Comparison of ENCODE assay signal across 28 cellular contexts in genomic region chr2:65387017-65387416, GRCh38. TPM values are rescaled to one million over a fixed set of nuclear protein-coding genes. Genes with fewer than 3 reads are reported as not detected.
A peak's percentile ranks its signal among the peaks of the same experiment; 100 is the strongest.
DNase-seq lines count a peak whose midpoint lies in the region; ATAC-seq, FAIRE-seq and TF ChIP-seq lines count a peak whose summit lies in the region.
"Had no signal": no experiment of that assay in that cellular context is flagged by ENCODE, and none has a peak within 500 bp of the region (broad histone marks: within the 10 kb centered on the region; RNA-seq: fewer than 3 reads in every experiment).

No MANE protein-coding gene starts in this region.

- intact Hi-C loops in Caco-2 (cut with micrococcal nuclease; ENCODE audit: unreplicated experiment) (loop anchor here (1.0 kb wide), 1 partner anchor 122 kb away; no protein-coding TSS in a partner anchor), K562 (cut with micrococcal nuclease) (no loop called here)
- intact Hi-C loops in activated CD4-positive, alpha-beta T cell treated with anti-CD3 and anti-CD28 coated beads, Interleukin-2, amount 10 ng/mL, durations not matched to agents 24 days and 14 days (cut with micrococcal nuclease), result no loop called here

- no peak overlapping the region for H3K4me3 Mint-ChIP-seq in Caco-2 (ENCODE audit: unreplicated experiment)
- H3K4me3 Mint-ChIP-seq in activated CD4-positive, alpha-beta T cell treated with anti-CD3 and anti-CD28 coated beads, Interleukin-2, amount 10 ng/mL, durations not matched to agents 24 days and 14 days, result no peak overlapping the region
- H3K4me3 Mint-ChIP-seq: nephron; stimulated activated effector memory CD8-positive, alpha-beta T cell treated with anti-CD3 and anti-CD28 coated beads, Interleukin-12 subunit alpha, Interleukin-12 subunit beta, amount 100 ng/mL, for 72 hours had no signal

- 44% methylated on average over 4 of the region's 5 CpGs for WGBS in K562 (ENCODE audit: insufficient coverage, low coverage, missing lambda C conversion rate)
- 95% methylated on average over 5 of the region's 5 CpGs for WGBS in smooth muscle cell (ENCODE audit: low lambda C conversion rate)

- no peaks in the 10 kb centered on the region for H3K9me3 Mint-ChIP-seq in Caco-2 (ENCODE audit: unreplicated experiment)
- H3K9me3 Mint-ChIP-seq in activated CD4-positive, alpha-beta T cell treated with anti-CD3 and anti-CD28 coated beads, Interleukin-2, amount 10 ng/mL, durations not matched to agents 24 days and 14 days, result no peaks in the 10 kb centered on the region
- H3K9me3 Mint-ChIP-seq: nephron; stimulated activated effector memory CD8-positive, alpha-beta T cell treated with anti-CD3 and anti-CD28 coated beads, Interleukin-12 subunit alpha, Interleukin-12 subunit beta, amount 100 ng/mL, for 72 hours had no signal

- TF ChIP-seq RAD21 in K562 (CRISPR knock-in tag; conservative IDR thresholded peaks at IDR 0.05 in 1 of 2, IDR thresholded peaks at IDR 0.05 in 1 of 2), result peak; percentile 38 to 67

- H3K79me2 ChIP-seq in KMS-11 (ENCODE audit: insufficient read depth, low read depth) (peaks cover 64% of the 10 kb centered on the region), K562 (ENCODE audit: control insufficient read depth, insufficient read depth, low read length) (peaks cover 88% of the 10 kb centered on the region), smooth muscle cell (ENCODE audit: low read depth) (peaks cover 79% of the 10 kb centered on the region)

- H3K27me3 ChIP-seq in Caco-2 (replicated peaks; ENCODE audit: control insufficient read depth, insufficient read depth, low read length), result no peaks in the 10 kb centered on the region
- H3K27me3 ChIP-seq in KMS-11 (ENCODE audit: insufficient read depth, low read depth), result no peaks in the 10 kb centered on the region
- H3K27me3 ChIP-seq in K562 (ENCODE audit: control insufficient read depth in 2 of 2, insufficient read depth in 2 of 2, low read length in 2 of 2), result no peaks in the 10 kb centered on the region
- no peaks in the 10 kb centered on the region for H3K27me3 ChIP-seq in smooth muscle cell (ENCODE audit: low read depth)
- H3K27me3 ChIP-seq: adrenal gland, heart left ventricle, vagina had no signal

- TF ChIP-seq EP300 in K562 (IDR thresholded peaks at IDR 0.05; ENCODE audit: low read length), result no peak

- DNase-seq in Caco-2 (peak in 1 of 2 experiments; percentile 41), K562 (ENCODE audit: extremely low read depth in 1 of 4, low spot score in 3 of 4) (peak in 2 of 4 experiments; percentile 54 to 61), left kidney (ENCODE audit: low read depth, low spot score) (peak; percentile 52), smooth muscle cell (lab: John Stamatoyannopoulos, UW; ENCODE audit: unreplicated experiment) (no peak)
- no peak for DNase-seq in activated CD4-positive, alpha-beta T cell treated with anti-CD3 and anti-CD28 coated beads, Interleukin-2, amount 10 ng/mL, durations not matched to agents 24 days and 14 days
- DNase-seq: activated naive CD4-positive, alpha-beta T cell; activated T-cell treated with anti-CD3 and anti-CD28 coated beads, Interleukin-2, amount 50 U/mL, for 1 hour; adrenal gland; C1 segment of cervical spinal cord; heart left ventricle; Kasumi-1; midbrain; NCI-H1048; NCI-H187 treated with DMSO at 0.1 percent for 48 hours; stimulated activated CD4-positive, alpha-beta T cell treated with anti-CD3 and anti-CD28 coated beads, Interleukin-1b, Interleukin-23, amount 100 ng/mL, for 48 hours; T-helper 9 cell had no signal

- no peak overlapping the region for H3K27ac Mint-ChIP-seq in Caco-2 (ENCODE audit: unreplicated experiment)
- no peak overlapping the region for H3K27ac Mint-ChIP-seq in activated CD4-positive, alpha-beta T cell treated with anti-CD3 and anti-CD28 coated beads, Interleukin-2, amount 10 ng/mL, durations not matched to agents 24 days and 14 days
- H3K27ac Mint-ChIP-seq: stimulated activated effector memory CD8-positive, alpha-beta T cell treated with anti-CD3 and anti-CD28 coated beads, Interleukin-12 subunit alpha, Interleukin-12 subunit beta, amount 100 ng/mL, for 72 hours had no signal

- H3K4me3 ChIP-seq in Caco-2 (ENCODE audit: low read depth, low read length), result no peak overlapping the region
- H3K4me3 ChIP-seq in KMS-11 (IDR thresholded peaks at IDR 0.05; ENCODE audit: insufficient read depth, low read depth, low read length), result no peak overlapping the region
- no peak overlapping the region for H3K4me3 ChIP-seq in K562
- no peak overlapping the region for H3K4me3 ChIP-seq in smooth muscle cell
- H3K4me3 ChIP-seq: adrenal gland, heart left ventricle, SK-N-MC, vagina had no signal

- H3K4me2 ChIP-seq in KMS-11, result peak overlapping the region; percentile 78
- H3K4me2 ChIP-seq in K562 (ENCODE audit: insufficient read depth, low read length), result no peak overlapping the region
- no peak overlapping the region for H3K4me2 ChIP-seq in smooth muscle cell

- no peaks in the 10 kb centered on the region for H4K20me1 ChIP-seq in KMS-11 (ENCODE audit: insufficient read depth)
- peaks cover 40% of the 10 kb centered on the region for H4K20me1 ChIP-seq in K562 (replicated peaks; ENCODE audit: control insufficient read depth, insufficient read depth, low read length)
- peaks cover 98% of the 10 kb centered on the region for H4K20me1 ChIP-seq in smooth muscle cell (ENCODE audit: low read depth)

- TF ChIP-seq POLR2A in K562 (conservative IDR thresholded peaks at IDR 0.05), result no peak

- H3K9me1 ChIP-seq in K562 (ENCODE audit: control insufficient read depth, insufficient read depth, low read length), result no peaks in the 10 kb centered on the region

- peak; percentile 73 for ATAC-seq in K562
- ATAC-seq in GM21390 (IDR thresholded peaks at IDR 0.05; ENCODE audit: unreplicated experiment), result no peak
- no peak for ATAC-seq in HG03520 (IDR thresholded peaks at IDR 0.05; ENCODE audit: unreplicated experiment)
- ATAC-seq: activated CD4-positive, CD25-positive, alpha-beta regulatory T cell treated with anti-CD3 and anti-CD28 coated beads, Interleukin-2, amount 50 U/mL, for 24 hours; heart left ventricle; left lobe of liver; stimulated activated effector memory CD8-positive, alpha-beta T cell treated with anti-CD3 and anti-CD28 coated beads, Interleukin-12 subunit alpha, Interleukin-12 subunit beta, amount 100 ng/mL, for 72 hours had no signal

- H3K4me1 Mint-ChIP-seq in Caco-2 (ENCODE audit: low read depth, unreplicated experiment), result peaks cover 10% of the 10 kb centered on the region
- H3K4me1 Mint-ChIP-seq in activated CD4-positive, alpha-beta T cell treated with anti-CD3 and anti-CD28 coated beads, Interleukin-2, amount 10 ng/mL, durations not matched to agents 24 days and 14 days, result peaks cover 38% of the 10 kb centered on the region

- H3K27me3 Mint-ChIP-seq in Caco-2 (ENCODE audit: insufficient read depth, unreplicated experiment), result no peaks in the 10 kb centered on the region
- peaks cover 4% of the 10 kb centered on the region for H3K27me3 Mint-ChIP-seq in activated CD4-positive, alpha-beta T cell treated with anti-CD3 and anti-CD28 coated beads, Interleukin-2, amount 10 ng/mL, durations not matched to agents 24 days and 14 days

- H3K36me3 ChIP-seq in Caco-2 (ENCODE audit: control insufficient read depth, insufficient read depth, low read length) (no peaks in the 10 kb centered on the region; the same call in 1 of the 2 replicates), KMS-11 (ENCODE audit: insufficient read depth) (no peaks in the 10 kb centered on the region), K562 (ENCODE audit: control insufficient read depth, insufficient read depth, low read length) (peaks cover 3% of the 10 kb centered on the region; the same call in 1 of the 3 replicates), smooth muscle cell (ENCODE audit: low read depth) (no peaks in the 10 kb centered on the region)
- H3K36me3 ChIP-seq: adrenal gland, heart left ventricle, vagina had no signal

- peak; percentile 73 for FAIRE-seq in K562 (lab: Jason Lieb, UNC)
- FAIRE-seq: bronchial epithelial cell, D721Med, endometrium had no signal

- POLR2A ChIA-PET in Caco-2 (lab: Charles Lee), result interaction anchor here (0.6 to 0.8 kb wide), 2 partner anchors 20 to 34 kb away, joined by 3 read pairs; no protein-coding TSS in a partner anchor
- POLR2A ChIA-PET in K562 (lab: Yijun Ruan, JAX), result interaction anchor here (0.5 kb wide), 1 partner anchor 36 kb away, joined by 3 read pairs; no protein-coding TSS in a partner anchor

- TF ChIP-seq CTCF in Caco-2 (IDR thresholded peaks at IDR 0.05; ENCODE audit: insufficient read depth in 1 of 2, low read depth in 1 of 2, low read length in 1 of 2, severe bottlenecking in 1 of 2, unreplicated experiment in 1 of 2) (peak; percentile 16 to 59), KMS-11 (conservative IDR thresholded peaks at IDR 0.05; ENCODE audit: low read depth, low read length) (no peak), K562 (IDR thresholded peaks at IDR 0.05 in 2 of 3, conservative IDR thresholded peaks at IDR 0.05 in 1 of 3; ENCODE audit: insufficient read depth in 2 of 3, low read depth in 1 of 3, low read length in 3 of 3) (peak; percentile 39 to 56 (median 47); a peak in 4 of 6 replicates), smooth muscle cell (IDR thresholded peaks at IDR 0.05; ENCODE audit: borderline replicate concordance, insufficient read depth, poor library complexity, severe bottlenecking) (no peak)

- H2AFZ ChIP-seq in KMS-11 (ENCODE audit: low read depth) (no peak overlapping the region), K562 (ENCODE audit: low read depth, low read length) (no peak overlapping the region), smooth muscle cell (ENCODE audit: low read depth) (no peak overlapping the region)

- H3K9me3 ChIP-seq in Caco-2, result no peaks in the 10 kb centered on the region
- no peaks in the 10 kb centered on the region for H3K9me3 ChIP-seq in K562 (replicated peaks; ENCODE audit: control insufficient read depth, insufficient read depth, low read depth, low read length)
- H3K9me3 ChIP-seq in smooth muscle cell (replicated peaks; ENCODE audit: low read depth), result no peaks in the 10 kb centered on the region
- H3K9me3 ChIP-seq: adrenal gland, heart left ventricle, vagina had no signal

- BruUV-seq in Caco-2 (replicated peaks; lab: Mats Ljungman, UMichigan), result no TSS peak
- BruUV-seq in K562 (replicated peaks; lab: Mats Ljungman, UMichigan), result no TSS peak

- H3K27ac ChIP-seq in KMS-11, result peak overlapping the region; percentile 97
- H3K27ac ChIP-seq in K562 (ENCODE audit: extremely low read depth, low read depth, low read length), result no peak overlapping the region
- H3K27ac ChIP-seq in smooth muscle cell (ENCODE audit: low read depth), result no peak overlapping the region
- H3K27ac ChIP-seq: adrenal gland, heart left ventricle, SK-N-MC, vagina had no signal

- peaks cover 11% of the 10 kb centered on the region for H3K36me3 Mint-ChIP-seq in Caco-2 (ENCODE audit: insufficient read depth, unreplicated experiment)
- H3K36me3 Mint-ChIP-seq in activated CD4-positive, alpha-beta T cell treated with anti-CD3 and anti-CD28 coated beads, Interleukin-2, amount 10 ng/mL, durations not matched to agents 24 days and 14 days (ENCODE audit: low read depth), result no peaks in the 10 kb centered on the region

- H3K9ac ChIP-seq in KMS-11 (no peak overlapping the region), K562 (ENCODE audit: insufficient read depth in 1 of 2, low read depth in 2 of 2, low read length in 2 of 2) (no peak overlapping the region), smooth muscle cell (ENCODE audit: low read depth) (no peak overlapping the region)

- H3K4me1 ChIP-seq in Caco-2, result peaks cover 4% of the 10 kb centered on the region
- H3K4me1 ChIP-seq in KMS-11 (ENCODE audit: low read depth, poor library complexity, severe bottlenecking), result peaks cover 98% of the 10 kb centered on the region
- peaks cover 29 to 56% of the 10 kb centered on the region in 2 experiments for H3K4me1 ChIP-seq in K562 (replicated peaks in 1 of 2; ENCODE audit: control insufficient read depth in 2 of 2, insufficient read depth in 2 of 2, low read length in 2 of 2)
- peaks cover 14% of the 10 kb centered on the region for H3K4me1 ChIP-seq in smooth muscle cell (ENCODE audit: low read depth)

- in situ Hi-C loops in K562 (cut with MboI), result no loop called here

- peaks cover 9% of the 10 kb centered on the region for H3F3A ChIP-seq in smooth muscle cell (ENCODE audit: low read depth)

- CTCF ChIA-PET in Caco-2 (lab: Charles Lee) (interaction anchor here (0.6 to 1.6 kb wide), 3 partner anchors 9 to 24 kb away, joined by 3 to 4 read pairs (median 3); no protein-coding TSS in a partner anchor), K562 (lab: Yijun Ruan, JAX; ENCODE audit: low intra/inter-chr PET ratio) (no interaction called here)

RNA-seq across cellular contexts. Expression of gene SPRED2, which starts 45.4 kb away (rescaled TPM):
- 49.9 and 55.3 TPM in 2 replicates for total RNA-seq in Caco-2 (2022)
- total RNA-seq in K562 (2011; cell fraction: chromatin; rRNA removed; ENCODE audit: low replicate concordance), result 32.9 and 55.4 TPM in 2 replicates
- 16.8 and 20.1 TPM in 2 replicates for total RNA-seq in K562 (2011; cell fraction: nucleolus; rRNA removed)
- 32.7 and 48.2 TPM in 2 replicates for total RNA-seq in K562 (2011; cell fraction: nucleoplasm; rRNA removed)
- total RNA-seq in K562 (2014; rRNA removed), result 7.8 and 9.5 TPM in 2 replicates
- total RNA-seq in K562 (2014; rRNA removed; fragmentation: Illumina TruSeq; extraction: Trizol), result 14.1 and 14.8 TPM in 2 replicates
- total RNA-seq in K562 (2015; rRNA removed; fragmentation: Illumina TruSeq; extraction: Trizol), result 10.2 and 10.7 TPM in 2 replicates
- total RNA-seq in K562 (2021), result 42.6 and 50.8 TPM in 2 replicates
- 15.3 and 16.5 TPM in 2 replicates for polyA plus RNA-seq in K562 (2011; rRNA removed)
- polyA plus RNA-seq in K562 (2011; cell fraction: cytosol; rRNA removed), result 18.1 and 23.5 TPM in 2 replicates
- 20.4 and 30.3 TPM in 2 replicates for polyA plus RNA-seq in K562 (2011; cell fraction: nucleus; rRNA removed)
- 22.1 and 26.6 TPM in 2 replicates for polyA plus RNA-seq in K562 (2012)
- 40.9 and 42.6 TPM in 2 replicates for polyA plus RNA-seq in K562 (2014; fragmentation: Illumina TruSeq; extraction: Trizol)
- 1 to 10 TPM; 4.6 to 6.4 TPM for polyA plus RNA-seq in K562 (2014; fragmentation: Nextera tagmentation; extraction: Ambion mirVana)
- 17.9 and 21.2 TPM in 2 replicates for polyA plus RNA-seq in K562 (2014; rRNA removed)
- 16.7 and 18.3 TPM in 2 replicates for polyA minus RNA-seq in K562 (2011; rRNA and poly(A)+ RNA removed)
- 22.5 and 22.8 TPM in 2 replicates for polyA minus RNA-seq in K562 (2011; cell fraction: cytosol; rRNA and poly(A)+ RNA removed)
- 6.9 and 9.3 TPM in 2 replicates for polyA minus RNA-seq in K562 (2011; cell fraction: nucleus; rRNA and poly(A)+ RNA removed)
- 18.3 and 21.3 TPM in 2 replicates for total RNA-seq in smooth muscle cell
- 23.0 and 23.7 TPM in 2 replicates for polyA plus RNA-seq in smooth muscle cell
- total RNA-seq in activated CD4-positive, alpha-beta T cell treated with anti-CD3 and anti-CD28 coated beads, Interleukin-2, amount 10 ng/mL, durations not matched to agents 24 days and 14 days, result 7.7 and 9.2 TPM in 2 replicates

Comparison
In these comparisons a context has a peak if more than half of its experiments do, and no peak if none do; other contexts are left out.
1. CTCF ChIP-seq: peak in Caco-2 (2 of 2) and K562 (3 of 3); none in KMS-11 (single experiment) and smooth muscle cell (single experiment).